ENCODE assay signal across 12 cellular contexts in genomic region chr10:19970707-19971106, GRCh38.
"Had no signal": no experiment of that assay in that cellular context is flagged by ENCODE, and none has a peak within 500 bp of the region (broad histone marks: within the 10 kb centered on the region; RNA-seq: fewer than 3 reads in every experiment).

No MANE protein-coding gene starts in this region.

- DNase-seq: activated CD4-positive, alpha-beta T cell treated with anti-CD3 and anti-CD28 coated beads, Interleukin-2, amount 50 U/mL, for 48 hours; activated CD4-positive, CD25-positive, alpha-beta regulatory T cell treated with anti-CD3 and anti-CD28 coated beads, Interleukin-2, amount 50 U/mL, for 72 hours; activated CD8-positive, alpha-beta memory T cell treated with anti-CD3 and anti-CD28 coated beads, Interleukin-2, amount 10 ng/mL, durations not matched to agents 7 days and 5 days; activated gamma-delta T cell; activated naive CD8-positive, alpha-beta T cell treated with anti-CD3 and anti-CD28 coated beads for 36 hours; activated T-cell treated with anti-CD3 and anti-CD28 coated beads, Interleukin-2, amount 50 U/mL, for 4 hours; anterior cingulate cortex; caudate nucleus; dermis blood vessel endothelial cell; retina; trophoblast cell had no signal

- ATAC-seq: activated CD8-positive, alpha-beta memory T cell treated with anti-CD3 and anti-CD28 coated beads, Interleukin-2, amount 10 ng/mL, durations not matched to agents 7 days and 5 days; activated T-cell treated with anti-CD3 and anti-CD28 coated beads, Interleukin-2, amount 50 U/mL, for 4 hours; stimulated activated effector memory CD8-positive, alpha-beta T cell treated with anti-CD3 and anti-CD28 coated beads, Interleukin-12 subunit alpha, Interleukin-12 subunit beta, amount 100 ng/mL, for 72 hours had no signal
